16 cellular contexts compared by ENCODE assay signal in the genomic region with DNA sequence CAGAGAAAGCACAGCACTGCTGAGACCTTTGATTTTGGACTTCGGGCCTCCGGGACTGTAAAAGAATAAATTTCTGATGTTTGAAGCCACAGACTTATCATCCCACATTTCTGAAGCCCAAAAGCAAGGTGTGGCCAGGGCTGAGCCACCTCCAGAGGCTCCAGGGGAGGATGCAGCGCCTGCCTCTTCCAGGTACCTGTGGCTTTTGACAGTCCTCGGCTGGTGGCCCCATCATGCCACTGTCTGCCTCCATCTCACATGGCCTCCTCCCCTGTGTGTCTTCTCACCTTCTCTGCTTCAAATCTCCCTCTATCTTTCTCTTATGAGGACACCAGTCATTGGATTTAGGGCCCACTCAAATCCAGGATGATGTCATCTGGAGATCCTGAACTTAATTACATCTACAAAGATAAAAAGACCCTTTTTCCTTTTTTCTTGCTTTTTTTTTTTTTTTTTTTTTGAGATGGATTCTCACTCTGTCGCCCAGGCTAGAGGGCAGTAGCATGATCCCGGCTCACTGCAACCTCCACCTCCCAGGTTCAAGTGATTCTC. TPM values are rescaled to one million over a fixed set of nuclear protein-coding genes. Genes with fewer than 3 reads are reported as not detected.
DNase-seq lines count a peak whose midpoint lies in the region; ATAC-seq and TF ChIP-seq lines count a peak whose summit lies in the region.
"Had no signal": no experiment of that assay in that cellular context is flagged by ENCODE, and none has a peak within 500 bp of the region (broad histone marks: within the 10 kb centered on the region; RNA-seq: fewer than 3 reads in every experiment).

No MANE protein-coding gene starts in this region.

- H3K23ac ChIP-seq in H9 (ENCODE audit: insufficient read length, low read depth, low read length): no peak overlapping the region

- H2BK15ac ChIP-seq in H9 (ENCODE audit: low read depth, low read length): no peak overlapping the region

- H2BK20ac ChIP-seq in H9 (ENCODE audit: low read depth, low read length, poor library complexity, severe bottlenecking): no peak overlapping the region

- H3K14ac ChIP-seq in H9 (ENCODE audit: insufficient read depth, low read length): no peak overlapping the region

- H4K5ac ChIP-seq in H9 (ENCODE audit: insufficient read length, low read depth, low read length): no peak overlapping the region

- no peaks in the 10 kb centered on the region for H3K9me3 ChIP-seq in RWPE2 (ENCODE audit: severe bottlenecking)
- H3K9me3 ChIP-seq in gastrocnemius medialis: no peaks in the 10 kb centered on the region
- no peaks in the 10 kb centered on the region for H3K9me3 ChIP-seq in upper lobe of right lung
- H3K9me3 ChIP-seq in suprapubic skin: no peaks in the 10 kb centered on the region
- H3K9me3 ChIP-seq in H9 (ENCODE audit: control insufficient read depth, low read depth, low read length): no peaks in the 10 kb centered on the region
- H3K9me3 ChIP-seq: Caco-2 had no signal

- no peak overlapping the region for H2BK12ac ChIP-seq in H9 (ENCODE audit: insufficient read length, low read depth, low read length)

- H3K18ac ChIP-seq in H9 (ENCODE audit: insufficient read length, low read depth, low read length): no peak overlapping the region

- H3K4me3 Mint-ChIP-seq in H9: no peak overlapping the region
- H3K4me3 Mint-ChIP-seq: CD4-positive, CD25-positive, alpha-beta regulatory T cell; CD8-positive, alpha-beta T cell had no signal

- DNase-seq in RWPE2 (ENCODE audit: low spot score) (peak; percentile 19), mesenteric fat pad (ENCODE audit: low spot score) (peak; percentile 28), gastrocnemius medialis (no peak), upper lobe of right lung (peak; percentile 36), suprapubic skin (ENCODE audit: low spot score in 2 of 2) (no peak), H9 (no peak)
- DNase-seq: C1 segment of cervical spinal cord; Caco-2; CD4-positive, CD25-positive, alpha-beta regulatory T cell; CD8-positive, alpha-beta T cell; DMS153; DND-41; GOT3; HCEC 1CT had no signal

- H3K9me3 Mint-ChIP-seq in H9: no peaks in the 10 kb centered on the region
- H3K9me3 Mint-ChIP-seq: CD8-positive, alpha-beta T cell had no signal

- H4K20me1 ChIP-seq in H9 (ENCODE audit: control insufficient read depth, insufficient read depth, insufficient read length): no peaks in the 10 kb centered on the region

- no peak overlapping the region for H3K56ac ChIP-seq in H9 (ENCODE audit: insufficient read length, low read depth, low read length)

- no peak overlapping the region for H4K8ac ChIP-seq in H9 (replicated peaks; ENCODE audit: insufficient read length, low read depth, low read length)

- no peak overlapping the region for H4K91ac ChIP-seq in H9 (ENCODE audit: insufficient read length, low read depth, low read length)

- H3K36me3 ChIP-seq in RWPE2 (ENCODE audit: low read depth) (no peaks in the 10 kb centered on the region), gastrocnemius medialis (no peaks in the 10 kb centered on the region), upper lobe of right lung (no peaks in the 10 kb centered on the region), suprapubic skin (no peaks in the 10 kb centered on the region)

- H3K23me2 ChIP-seq in H9 (ENCODE audit: insufficient read length, low read depth, low read length, poor library complexity, severe bottlenecking): no peaks in the 10 kb centered on the region

- TF ChIP-seq EP300 in suprapubic skin (IDR thresholded peaks at IDR 0.05): no peak

- no peaks in the 10 kb centered on the region for H3K4me1 Mint-ChIP-seq in H9
- H3K4me1 Mint-ChIP-seq: CD4-positive, CD25-positive, alpha-beta regulatory T cell had no signal

- H3K27me3 ChIP-seq in RWPE2 (ENCODE audit: insufficient read depth, poor library complexity, severe bottlenecking): peaks cover 7% of the 10 kb centered on the region
- peaks cover 0 to 4% (median 0%) of the 10 kb centered on the region in 3 donors for H3K27me3 ChIP-seq in gastrocnemius medialis
- peaks cover 12% of the 10 kb centered on the region for H3K27me3 ChIP-seq in upper lobe of right lung
- H3K27me3 ChIP-seq in suprapubic skin: peaks cover 5% of the 10 kb centered on the region
- H3K27me3 ChIP-seq in H9 (ENCODE audit: insufficient read depth, low read length): no peaks in the 10 kb centered on the region

- in situ Hi-C loops in gastrocnemius medialis (cut with MboI; ENCODE audit: low sequenced_read_pairs in 4 of 4): no loop called here

- H3K4me2 ChIP-seq in H9 (ENCODE audit: insufficient read depth, insufficient read length, low read length): no peak overlapping the region

- H2AFZ ChIP-seq in H9 (ENCODE audit: low read length): no peak overlapping the region

- no peak overlapping the region for H3T11ph ChIP-seq in H9 (ENCODE audit: low read length)

- H2BK5ac ChIP-seq in H9 (ENCODE audit: insufficient read length, low read length): no peak overlapping the region

- no peak overlapping the region for H3K4me3 ChIP-seq in RWPE2 (ENCODE audit: severe bottlenecking)
- no peak overlapping the region for H3K4me3 ChIP-seq in gastrocnemius medialis
- H3K4me3 ChIP-seq in upper lobe of right lung: no peak overlapping the region
- no peak overlapping the region for H3K4me3 ChIP-seq in suprapubic skin

- TF ChIP-seq POLR2A in gastrocnemius medialis (IDR thresholded peaks at IDR 0.05) (no peak), suprapubic skin (IDR thresholded peaks at IDR 0.05) (no peak)

- H3K79me2 ChIP-seq in H9 (ENCODE audit: insufficient read depth, low read length): no peaks in the 10 kb centered on the region

- no peak overlapping the region for H3K4ac ChIP-seq in H9 (ENCODE audit: low read depth, low read length)

- no peaks in the 10 kb centered on the region for H3K36me3 Mint-ChIP-seq in H9 (ENCODE audit: insufficient read depth in 1 of 3, low read depth in 3 of 3)
- H3K36me3 Mint-ChIP-seq: CD4-positive, CD25-positive, alpha-beta regulatory T cell; CD8-positive, alpha-beta T cell had no signal

- H2BK120ac ChIP-seq in H9 (ENCODE audit: low read depth, low read length, poor library complexity, severe bottlenecking): no peak overlapping the region

- H3K9ac ChIP-seq in H9 (ENCODE audit: extremely low read depth, insufficient read length, low read length): no peak overlapping the region

- no peak overlapping the region for H2AK5ac ChIP-seq in H9 (ENCODE audit: insufficient read length, low read length)

- 87% methylated on average over 6 of the region's 6 CpGs for WGBS in suprapubic skin
- WGBS in H9 (ENCODE audit: extremely low coverage, insufficient read length, low lambda C conversion rate): no CpG with 5 or more reads among the region's 6 CpGs

- H3K79me1 ChIP-seq in H9 (ENCODE audit: insufficient read depth, low read depth, low read length, poor library complexity, severe bottlenecking): no peaks in the 10 kb centered on the region

- ATAC-seq in RWPE2 (ENCODE audit: low read depth) (no peak), gastrocnemius medialis (no peak), upper lobe of right lung (no peak), HG03342 (IDR thresholded peaks at IDR 0.05; ENCODE audit: unreplicated experiment) (no peak)
- ATAC-seq: CD8-positive, alpha-beta T cell had no signal

- no peak overlapping the region for H3K27ac ChIP-seq in RWPE2 (ENCODE audit: poor library complexity, severe bottlenecking)
- peak overlapping the region in 3 of 4 donors; percentile 58 to 66 (median 65) for H3K27ac ChIP-seq in gastrocnemius medialis
- H3K27ac ChIP-seq in upper lobe of right lung: no peak overlapping the region
- no peak overlapping the region for H3K27ac ChIP-seq in suprapubic skin
- H3K27ac ChIP-seq in H9 (ENCODE audit: insufficient read length, low read depth, low read length): no peak overlapping the region

- intact Hi-C loops in gastrocnemius medialis (cut with DNase I; ENCODE audit: low total_unique reads): no loop called here
- intact Hi-C loops in upper lobe of right lung (cut with DNase I): no loop called here

- H3K27ac Mint-ChIP-seq in H9: no peak overlapping the region
- H3K27ac Mint-ChIP-seq: CD4-positive, CD25-positive, alpha-beta regulatory T cell; CD8-positive, alpha-beta T cell had no signal

- H3K27me3 Mint-ChIP-seq in H9 (ENCODE audit: low read depth): peaks cover 39% of the 10 kb centered on the region
- H3K27me3 Mint-ChIP-seq: CD4-positive, CD25-positive, alpha-beta regulatory T cell had no signal

- no peaks in the 10 kb centered on the region for H3K4me1 ChIP-seq in RWPE2 (ENCODE audit: insufficient read depth, poor library complexity, severe bottlenecking)
- H3K4me1 ChIP-seq in gastrocnemius medialis: no peaks in the 10 kb centered on the region
- no peaks in the 10 kb centered on the region for H3K4me1 ChIP-seq in upper lobe of right lung
- no peaks in the 10 kb centered on the region for H3K4me1 ChIP-seq in suprapubic skin
- H3K4me1 ChIP-seq in H9 (ENCODE audit: insufficient read depth, low read length): no peaks in the 10 kb centered on the region
- H3K4me1 ChIP-seq: Caco-2 had no signal

- TF ChIP-seq CTCF in RWPE2 (IDR thresholded peaks at IDR 0.05; ENCODE audit: poor library complexity, severe bottlenecking): no peak
- no peak for TF ChIP-seq CTCF in gastrocnemius medialis (IDR thresholded peaks at IDR 0.05 in 4 of 5, conservative IDR thresholded peaks at IDR 0.05 in 1 of 5)
- no peak for TF ChIP-seq CTCF in upper lobe of right lung (IDR thresholded peaks at IDR 0.05)
- no peak for TF ChIP-seq CTCF in suprapubic skin (IDR thresholded peaks at IDR 0.05)
- no peak for TF ChIP-seq CTCF in H9 (conservative IDR thresholded peaks at IDR 0.05)

RNA-seq across cellular contexts. Expression of a gene that starts 15.4 kb away (rescaled TPM):
- 1.7 TPM for total RNA-seq in mesenteric fat pad
- 1 to 10 TPM; 1.1 to 6.9 (median 3.2) TPM for total RNA-seq in gastrocnemius medialis
- total RNA-seq in upper lobe of right lung: not detected
- 1 to 10 TPM in 1 of 4 donors, not detected in 3; 1.6 TPM for total RNA-seq in suprapubic skin
- 0.22 TPM in 1 of 2 replicates, not detected in the other for total RNA-seq in H9 (2021)
- total RNA-seq: A172; Caco-2; CD4-positive, CD25-positive, alpha-beta regulatory T cell; CD8-positive, alpha-beta T cell had no signal

Comparison
In these comparisons a context has a peak if more than half of its experiments do, and no peak if none do; other contexts are left out.
1. DNase-seq: peak in RWPE2 (single experiment), mesenteric fat pad (single experiment) and upper lobe of right lung (single experiment); none in gastrocnemius medialis (0 of 2), suprapubic skin (0 of 2) and H9 (single experiment).
2. H3K27ac ChIP-seq: peak in gastrocnemius medialis (3 of 4); none in RWPE2 (single experiment), upper lobe of right lung (single experiment), suprapubic skin (single experiment) and H9 (single experiment).